Comparison of ENCODE assay signal across 1 cellular context in genomic region chr1:3992103-3992556, GRCh38.
A peak's percentile ranks its signal among the peaks of the same experiment; 100 is the strongest.
TF ChIP-seq lines count a peak whose summit lies in the region.

No MANE protein-coding gene starts in this region.

TF ChIP-seq in K562, 482 proteins besides CTCF, POLR2A, EP300 and RAD21 (continued from another document and continues in another):
- TF ChIP-seq CHAMP1 (IDR thresholded peaks at IDR 0.05), result no peak
- no peak for TF ChIP-seq MAZ (CRISPR knock-in tag; conservative IDR thresholded peaks at IDR 0.05 in 1 of 2, IDR thresholded peaks at IDR 0.05 in 1 of 2)
- TF ChIP-seq, protein P1, sequence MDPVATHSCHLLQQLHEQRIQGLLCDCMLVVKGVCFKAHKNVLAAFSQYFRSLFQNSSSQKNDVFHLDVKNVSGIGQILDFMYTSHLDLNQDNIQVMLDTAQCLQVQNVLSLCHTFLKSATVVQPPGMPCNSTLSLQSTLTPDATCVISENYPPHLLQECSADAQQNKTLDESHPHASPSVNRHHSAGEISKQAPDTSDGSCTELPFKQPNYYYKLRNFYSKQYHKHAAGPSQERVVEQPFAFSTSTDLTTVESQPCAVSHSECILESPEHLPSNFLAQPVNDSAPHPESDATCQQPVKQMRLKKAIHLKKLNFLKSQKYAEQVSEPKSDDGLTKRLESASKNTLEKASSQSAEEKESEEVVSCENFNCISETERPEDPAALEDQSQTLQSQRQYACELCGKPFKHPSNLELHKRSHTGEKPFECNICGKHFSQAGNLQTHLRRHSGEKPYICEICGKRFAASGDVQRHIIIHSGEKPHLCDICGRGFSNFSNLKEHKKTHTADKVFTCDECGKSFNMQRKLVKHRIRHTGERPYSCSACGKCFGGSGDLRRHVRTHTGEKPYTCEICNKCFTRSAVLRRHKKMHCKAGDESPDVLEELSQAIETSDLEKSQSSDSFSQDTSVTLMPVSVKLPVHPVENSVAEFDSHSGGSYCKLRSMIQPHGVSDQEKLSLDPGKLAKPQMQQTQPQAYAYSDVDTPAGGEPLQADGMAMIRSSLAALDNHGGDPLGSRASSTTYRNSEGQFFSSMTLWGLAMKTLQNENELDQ (CRISPR knock-in tag; IDR thresholded peaks at IDR 0.05; ENCODE audit: borderline replicate concordance), result no peak
- no peak for TF ChIP-seq ARID3A (IDR thresholded peaks at IDR 0.05; ENCODE audit: borderline replicate concordance, low read depth, low read length)
- no peak for TF ChIP-seq HMG20A (CRISPR knock-in tag; conservative IDR thresholded peaks at IDR 0.05)
- TF ChIP-seq PML (IDR thresholded peaks at IDR 0.05; ENCODE audit: low read length), result no peak
- TF ChIP-seq AFF4 (CRISPR knock-in tag; IDR thresholded peaks at IDR 0.05), result no peak
- TF ChIP-seq DACH1 (IDR thresholded peaks at IDR 0.05; ENCODE audit: partially characterized antibody), result no peak
- no peak for TF ChIP-seq ETS2 (tag; IDR thresholded peaks at IDR 0.05; ENCODE audit: borderline replicate concordance, poor library complexity, severe bottlenecking)
- TF ChIP-seq, protein P2, sequence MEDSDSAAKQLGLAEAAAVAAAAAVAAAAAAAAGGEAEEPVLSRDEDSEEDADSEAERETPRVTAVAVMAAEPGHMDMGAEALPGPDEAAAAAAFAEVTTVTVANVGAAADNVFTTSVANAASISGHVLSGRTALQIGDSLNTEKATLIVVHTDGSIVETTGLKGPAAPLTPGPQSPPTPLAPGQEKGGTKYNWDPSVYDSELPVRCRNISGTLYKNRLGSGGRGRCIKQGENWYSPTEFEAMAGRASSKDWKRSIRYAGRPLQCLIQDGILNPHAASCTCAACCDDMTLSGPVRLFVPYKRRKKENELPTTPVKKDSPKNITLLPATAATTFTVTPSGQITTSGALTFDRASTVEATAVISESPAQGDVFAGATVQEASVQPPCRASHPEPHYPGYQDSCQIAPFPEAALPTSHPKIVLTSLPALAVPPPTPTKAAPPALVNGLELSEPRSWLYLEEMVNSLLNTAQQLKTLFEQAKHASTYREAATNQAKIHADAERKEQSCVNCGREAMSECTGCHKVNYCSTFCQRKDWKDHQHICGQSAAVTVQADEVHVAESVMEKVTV (CRISPR knock-in tag; IDR thresholded peaks at IDR 0.05), result no peak
- TF ChIP-seq E2F1 (CRISPR knock-in tag; IDR thresholded peaks at IDR 0.05), result no peak
- no peak for TF ChIP-seq KLF13 (tag; IDR thresholded peaks at IDR 0.05; ENCODE audit: borderline replicate concordance, low read depth)
- no peak for TF ChIP-seq ZNF507 (tag; conservative IDR thresholded peaks at IDR 0.05)
- no peak for TF ChIP-seq KDM2B (CRISPR knock-in tag; IDR thresholded peaks at IDR 0.05)
- no peak for TF ChIP-seq TCF7 (IDR thresholded peaks at IDR 0.05; ENCODE audit: borderline replicate concordance)
- no peak for TF ChIP-seq ZNF175 (CRISPR knock-in tag; IDR thresholded peaks at IDR 0.05; ENCODE audit: low read depth)
- TF ChIP-seq, protein P3, sequence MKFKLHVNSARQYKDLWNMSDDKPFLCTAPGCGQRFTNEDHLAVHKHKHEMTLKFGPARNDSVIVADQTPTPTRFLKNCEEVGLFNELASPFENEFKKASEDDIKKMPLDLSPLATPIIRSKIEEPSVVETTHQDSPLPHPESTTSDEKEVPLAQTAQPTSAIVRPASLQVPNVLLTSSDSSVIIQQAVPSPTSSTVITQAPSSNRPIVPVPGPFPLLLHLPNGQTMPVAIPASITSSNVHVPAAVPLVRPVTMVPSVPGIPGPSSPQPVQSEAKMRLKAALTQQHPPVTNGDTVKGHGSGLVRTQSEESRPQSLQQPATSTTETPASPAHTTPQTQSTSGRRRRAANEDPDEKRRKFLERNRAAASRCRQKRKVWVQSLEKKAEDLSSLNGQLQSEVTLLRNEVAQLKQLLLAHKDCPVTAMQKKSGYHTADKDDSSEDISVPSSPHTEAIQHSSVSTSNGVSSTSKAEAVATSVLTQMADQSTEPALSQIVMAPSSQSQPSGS (CRISPR knock-in tag; IDR thresholded peaks at IDR 0.05), result peak; percentile 100
- TF ChIP-seq ILF3 (IDR thresholded peaks at IDR 0.05; ENCODE audit: borderline replicate concordance), result no peak
- TF ChIP-seq ZNF140 (CRISPR knock-in tag; IDR thresholded peaks at IDR 0.05), result no peak
- TF ChIP-seq POLR2B (IDR thresholded peaks at IDR 0.05; ENCODE audit: low read depth, partially characterized antibody), result no peak
- TF ChIP-seq SREBF1 (IDR thresholded peaks at IDR 0.05; ENCODE audit: borderline replicate concordance, low read depth, low read length), result no peak
- no peak for TF ChIP-seq FOXJ3 (CRISPR knock-in tag; IDR thresholded peaks at IDR 0.05)
- peak; percentile 100 for TF ChIP-seq NCOA1 (IDR thresholded peaks at IDR 0.05; ENCODE audit: low read depth)
- no peak for TF ChIP-seq CREB3 (tag; conservative IDR thresholded peaks at IDR 0.05; ENCODE audit: low read depth)
- TF ChIP-seq, protein P4, sequence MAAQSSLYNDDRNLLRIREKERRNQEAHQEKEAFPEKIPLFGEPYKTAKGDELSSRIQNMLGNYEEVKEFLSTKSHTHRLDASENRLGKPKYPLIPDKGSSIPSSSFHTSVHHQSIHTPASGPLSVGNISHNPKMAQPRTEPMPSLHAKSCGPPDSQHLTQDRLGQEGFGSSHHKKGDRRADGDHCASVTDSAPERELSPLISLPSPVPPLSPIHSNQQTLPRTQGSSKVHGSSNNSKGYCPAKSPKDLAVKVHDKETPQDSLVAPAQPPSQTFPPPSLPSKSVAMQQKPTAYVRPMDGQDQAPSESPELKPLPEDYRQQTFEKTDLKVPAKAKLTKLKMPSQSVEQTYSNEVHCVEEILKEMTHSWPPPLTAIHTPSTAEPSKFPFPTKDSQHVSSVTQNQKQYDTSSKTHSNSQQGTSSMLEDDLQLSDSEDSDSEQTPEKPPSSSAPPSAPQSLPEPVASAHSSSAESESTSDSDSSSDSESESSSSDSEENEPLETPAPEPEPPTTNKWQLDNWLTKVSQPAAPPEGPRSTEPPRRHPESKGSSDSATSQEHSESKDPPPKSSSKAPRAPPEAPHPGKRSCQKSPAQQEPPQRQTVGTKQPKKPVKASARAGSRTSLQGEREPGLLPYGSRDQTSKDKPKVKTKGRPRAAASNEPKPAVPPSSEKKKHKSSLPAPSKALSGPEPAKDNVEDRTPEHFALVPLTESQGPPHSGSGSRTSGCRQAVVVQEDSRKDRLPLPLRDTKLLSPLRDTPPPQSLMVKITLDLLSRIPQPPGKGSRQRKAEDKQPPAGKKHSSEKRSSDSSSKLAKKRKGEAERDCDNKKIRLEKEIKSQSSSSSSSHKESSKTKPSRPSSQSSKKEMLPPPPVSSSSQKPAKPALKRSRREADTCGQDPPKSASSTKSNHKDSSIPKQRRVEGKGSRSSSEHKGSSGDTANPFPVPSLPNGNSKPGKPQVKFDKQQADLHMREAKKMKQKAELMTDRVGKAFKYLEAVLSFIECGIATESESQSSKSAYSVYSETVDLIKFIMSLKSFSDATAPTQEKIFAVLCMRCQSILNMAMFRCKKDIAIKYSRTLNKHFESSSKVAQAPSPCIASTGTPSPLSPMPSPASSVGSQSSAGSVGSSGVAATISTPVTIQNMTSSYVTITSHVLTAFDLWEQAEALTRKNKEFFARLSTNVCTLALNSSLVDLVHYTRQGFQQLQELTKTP (IDR thresholded peaks at IDR 0.05; ENCODE audit: low read depth in 1 of 2, partially characterized antibody in 2 of 2), result peak in 1 of 2 experiments; percentile 88
- TF ChIP-seq JUNB (CRISPR knock-in tag; conservative IDR thresholded peaks at IDR 0.05), result peak; percentile 94
- no peak for TF ChIP-seq NR3C1 (CRISPR knock-in tag; IDR thresholded peaks at IDR 0.05)
- no peak for TF ChIP-seq ZNF609 (CRISPR knock-in tag; IDR thresholded peaks at IDR 0.05; ENCODE audit: borderline replicate concordance)
